In the genomic region with DNA sequence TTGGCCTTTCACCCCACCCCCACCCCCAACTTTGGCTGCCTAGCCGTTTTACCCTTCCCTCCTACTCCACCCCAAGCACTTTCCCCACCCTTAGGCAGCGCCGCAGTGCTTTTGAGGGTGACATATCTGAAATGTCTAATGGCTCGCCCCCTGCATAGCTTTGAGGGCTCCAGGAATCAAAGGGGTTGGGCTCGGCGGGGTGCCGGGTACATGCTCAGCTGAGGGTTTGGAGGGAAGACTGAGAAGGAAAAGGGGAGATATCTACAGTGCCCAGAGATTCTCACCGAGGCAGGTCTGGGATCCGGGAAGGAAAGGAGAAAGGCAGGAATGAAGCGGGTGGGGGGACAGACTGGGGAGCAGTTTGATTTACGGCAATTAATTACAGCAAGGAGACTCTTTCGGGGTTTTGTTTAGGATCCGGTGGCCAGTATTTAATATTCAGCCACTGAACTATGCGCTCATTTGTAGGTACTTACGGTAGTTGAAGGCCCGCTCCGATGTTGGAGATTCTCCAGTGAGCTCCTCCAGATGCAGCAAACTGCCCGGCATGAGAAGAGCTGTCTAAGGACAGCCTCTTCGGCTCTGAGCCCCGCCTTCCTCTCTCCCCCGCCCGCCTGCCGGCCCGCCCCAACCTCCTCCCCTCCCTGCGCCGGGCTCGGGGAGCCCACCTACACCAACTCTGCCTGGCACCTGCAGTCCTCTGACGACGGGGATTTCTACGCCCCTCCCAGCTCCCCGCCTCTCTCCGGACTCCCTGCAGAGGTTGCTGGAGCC, we compare ENCODE assay signal across 8 cellular contexts. TPM values are rescaled to one million over a fixed set of nuclear protein-coding genes. Genes with fewer than 3 reads are reported as not detected.
DNase-seq lines count a peak whose midpoint lies in the region; ATAC-seq and TF ChIP-seq lines count a peak whose summit lies in the region.

A gene with protein sequence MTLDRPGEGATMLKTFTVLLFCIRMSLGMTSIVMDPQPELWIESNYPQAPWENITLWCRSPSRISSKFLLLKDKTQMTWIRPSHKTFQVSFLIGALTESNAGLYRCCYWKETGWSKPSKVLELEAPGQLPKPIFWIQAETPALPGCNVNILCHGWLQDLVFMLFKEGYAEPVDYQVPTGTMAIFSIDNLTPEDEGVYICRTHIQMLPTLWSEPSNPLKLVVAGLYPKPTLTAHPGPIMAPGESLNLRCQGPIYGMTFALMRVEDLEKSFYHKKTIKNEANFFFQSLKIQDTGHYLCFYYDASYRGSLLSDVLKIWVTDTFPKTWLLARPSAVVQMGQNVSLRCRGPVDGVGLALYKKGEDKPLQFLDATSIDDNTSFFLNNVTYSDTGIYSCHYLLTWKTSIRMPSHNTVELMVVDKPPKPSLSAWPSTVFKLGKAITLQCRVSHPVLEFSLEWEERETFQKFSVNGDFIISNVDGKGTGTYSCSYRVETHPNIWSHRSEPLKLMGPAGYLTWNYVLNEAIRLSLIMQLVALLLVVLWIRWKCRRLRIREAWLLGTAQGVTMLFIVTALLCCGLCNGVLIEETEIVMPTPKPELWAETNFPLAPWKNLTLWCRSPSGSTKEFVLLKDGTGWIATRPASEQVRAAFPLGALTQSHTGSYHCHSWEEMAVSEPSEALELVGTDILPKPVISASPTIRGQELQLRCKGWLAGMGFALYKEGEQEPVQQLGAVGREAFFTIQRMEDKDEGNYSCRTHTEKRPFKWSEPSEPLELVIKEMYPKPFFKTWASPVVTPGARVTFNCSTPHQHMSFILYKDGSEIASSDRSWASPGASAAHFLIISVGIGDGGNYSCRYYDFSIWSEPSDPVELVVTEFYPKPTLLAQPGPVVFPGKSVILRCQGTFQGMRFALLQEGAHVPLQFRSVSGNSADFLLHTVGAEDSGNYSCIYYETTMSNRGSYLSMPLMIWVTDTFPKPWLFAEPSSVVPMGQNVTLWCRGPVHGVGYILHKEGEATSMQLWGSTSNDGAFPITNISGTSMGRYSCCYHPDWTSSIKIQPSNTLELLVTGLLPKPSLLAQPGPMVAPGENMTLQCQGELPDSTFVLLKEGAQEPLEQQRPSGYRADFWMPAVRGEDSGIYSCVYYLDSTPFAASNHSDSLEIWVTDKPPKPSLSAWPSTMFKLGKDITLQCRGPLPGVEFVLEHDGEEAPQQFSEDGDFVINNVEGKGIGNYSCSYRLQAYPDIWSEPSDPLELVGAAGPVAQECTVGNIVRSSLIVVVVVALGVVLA (N-terminal part only) (minus strand): TSS at position 569 of the 774 bp plus-strand sequence. CDS start 2,632 bp downstream, outside the sequence.

- H3K27ac Mint-ChIP-seq in activated T-helper 1 cell treated with anti-CD3 and anti-CD28 coated beads, Interleukin-12 subunit alpha, Interleukin-12 subunit beta, Interleukin-2, Interleukin-4 antibody, amounts not matched to agents 30 ng/mL and 10 ng/mL and 1 ng/mL, durations not matched to agents 14 hours and 24 hours and 36 hours: no peak within 1 kb of the TSS

- peaks cover 0 to 75% (median 26%) of the 10 kb centered on the region in 45 donors for H3K27me3 ChIP-seq in dorsolateral prefrontal cortex

- H3K4me3 Mint-ChIP-seq in activated T-helper 1 cell treated with anti-CD3 and anti-CD28 coated beads, Interleukin-12 subunit alpha, Interleukin-12 subunit beta, Interleukin-2, Interleukin-4 antibody, amounts not matched to agents 30 ng/mL and 10 ng/mL and 1 ng/mL, durations not matched to agents 14 hours and 24 hours and 36 hours: no peak within 1 kb of the TSS

- no peaks in the 10 kb centered on the region for H3K4me1 Mint-ChIP-seq in activated T-helper 1 cell treated with anti-CD3 and anti-CD28 coated beads, Interleukin-12 subunit alpha, Interleukin-12 subunit beta, Interleukin-2, Interleukin-4 antibody, amounts not matched to agents 30 ng/mL and 10 ng/mL and 1 ng/mL, durations not matched to agents 14 hours and 24 hours and 36 hours (ENCODE audit: low read depth)

- H3K4me3 ChIP-seq in dorsolateral prefrontal cortex: peak within 1 kb of the TSS in 57 of 59 donors; percentile 10 to 65 (median 46)

- H3K36me3 Mint-ChIP-seq in activated T-helper 1 cell treated with anti-CD3 and anti-CD28 coated beads, Interleukin-12 subunit alpha, Interleukin-12 subunit beta, Interleukin-2, Interleukin-4 antibody, amounts not matched to agents 30 ng/mL and 10 ng/mL and 1 ng/mL, durations not matched to agents 14 hours and 24 hours and 36 hours (ENCODE audit: low read depth): no peaks in the 10 kb centered on the region

- H3K27me3 Mint-ChIP-seq in activated T-helper 1 cell treated with anti-CD3 and anti-CD28 coated beads, Interleukin-12 subunit alpha, Interleukin-12 subunit beta, Interleukin-2, Interleukin-4 antibody, amounts not matched to agents 30 ng/mL and 10 ng/mL and 1 ng/mL, durations not matched to agents 14 hours and 24 hours and 36 hours (ENCODE audit: insufficient read depth): peaks cover 15% of the 10 kb centered on the region

- intact Hi-C loops in dorsolateral prefrontal cortex (cut with DNase I): no loop called here
- intact Hi-C loops in activated T-helper 1 cell treated with anti-CD3 and anti-CD28 coated beads, Interleukin-12 subunit alpha, Interleukin-12 subunit beta, Interleukin-2, Interleukin-4 antibody, amounts not matched to agents 30 ng/mL and 10 ng/mL and 1 ng/mL, durations not matched to agents 14 hours and 24 hours and 36 hours (cut with micrococcal nuclease): no loop called here

- ATAC-seq in GM21526 (IDR thresholded peaks at IDR 0.05; ENCODE audit: low FRiP score, unreplicated experiment): no peak

- peak within 1 kb of the TSS in 3 of 59 donors; percentile 11 to 35 (median 19) for H3K27ac ChIP-seq in dorsolateral prefrontal cortex

- no peaks in the 10 kb centered on the region for H3K9me3 Mint-ChIP-seq in activated T-helper 1 cell treated with anti-CD3 and anti-CD28 coated beads, Interleukin-12 subunit alpha, Interleukin-12 subunit beta, Interleukin-2, Interleukin-4 antibody, amounts not matched to agents 30 ng/mL and 10 ng/mL and 1 ng/mL, durations not matched to agents 14 hours and 24 hours and 36 hours

- TF ChIP-seq CTCF in dorsolateral prefrontal cortex (IDR thresholded peaks at IDR 0.05 in 54 of 56, conservative IDR thresholded peaks at IDR 0.05 in 2 of 56; ENCODE audit: low read depth in 1 of 56, partially characterized antibody in 56 of 56): no peak

- peak; percentile 1 for DNase-seq in stimulated activated CD4-positive, alpha-beta T cell treated with anti-CD3 and anti-CD28 coated beads, Interleukin-15, amount 100 ng/mL, for 24 hours
- DNase-seq in stimulated activated CD4-positive, alpha-beta T cell treated with anti-CD3 and anti-CD28 coated beads, Interleukin-4, amount 100 ng/mL, for 1 hour: no peak
- peak; percentile 7 to 68 (median 64) for DNase-seq in dorsolateral prefrontal cortex
- DNase-seq in mesenteric fat pad (ENCODE audit: low spot score): peak; percentile 71
- no peak for DNase-seq in NCI-H526 treated with DMSO at 0.1 percent for 48 hours (lab: John Stamatoyannopoulos, UW)
- DNase-seq in activated T-helper 1 cell treated with anti-CD3 and anti-CD28 coated beads, Interleukin-12 subunit alpha, Interleukin-12 subunit beta, Interleukin-2, Interleukin-4 antibody, amounts not matched to agents 30 ng/mL and 10 ng/mL and 1 ng/mL, durations not matched to agents 14 hours and 24 hours and 36 hours (ENCODE audit: low spot score): no peak
- no peak for DNase-seq in GOT3 (lab: John Stamatoyannopoulos, UW)

RNA-seq across cellular contexts. Expression of the gene that starts here (rescaled TPM):
- 1 to 10 TPM; 1.1 to 9.2 (median 3.5) TPM for total RNA-seq in dorsolateral prefrontal cortex
- total RNA-seq in mesenteric fat pad: 0.45 TPM
- not detected in 2 replicates for total RNA-seq in activated T-helper 1 cell treated with anti-CD3 and anti-CD28 coated beads, Interleukin-12 subunit alpha, Interleukin-12 subunit beta, Interleukin-2, Interleukin-4 antibody, amounts not matched to agents 30 ng/mL and 10 ng/mL and 1 ng/mL, durations not matched to agents 14 hours and 24 hours and 36 hours

Comparison
In these comparisons a context has a peak if more than half of its experiments do, and no peak if none do; other contexts are left out.
1. DNase-seq: peak in stimulated activated CD4-positive, alpha-beta T cell treated with anti-CD3 and anti-CD28 coated beads, Interleukin-15, amount 100 ng/mL, for 24 hours (single experiment) and dorsolateral prefrontal cortex (10 of 10); none in stimulated activated CD4-positive, alpha-beta T cell treated with anti-CD3 and anti-CD28 coated beads, Interleukin-4, amount 100 ng/mL, for 1 hour (single experiment), NCI-H526 treated with DMSO at 0.1 percent for 48 hours (single experiment), activated T-helper 1 cell treated with anti-CD3 and anti-CD28 coated beads, Interleukin-12 subunit alpha, Interleukin-12 subunit beta, Interleukin-2, Interleukin-4 antibody, amounts not matched to agents 30 ng/mL and 10 ng/mL and 1 ng/mL, durations not matched to agents 14 hours and 24 hours and 36 hours (single experiment) and GOT3 (single experiment).
2. Peak in DNase-seq in mesenteric fat pad; RNA of the gene not detected or under 1 TPM.